In genomic region chr1:26403656-26404055, GRCh38 we compare ENCODE assay signal across 28 cellular contexts. TPM values are rescaled to one million over a fixed set of nuclear protein-coding genes. Genes with fewer than 3 reads are reported as not detected.
"Had no signal": no experiment of that assay in that cellular context is flagged by ENCODE, and none has a peak within 500 bp of the region (broad histone marks: within the 10 kb centered on the region; RNA-seq: fewer than 3 reads in every experiment).

No MANE protein-coding gene starts in this region.

- H3K9me3 Mint-ChIP-seq: activated B cell treated with CpG ODN at 0.5 μM for 24 hours; activated CD4-positive, alpha-beta memory T cell treated with anti-CD3 and anti-CD28 coated beads for 36 hours; activated CD4-positive, alpha-beta T cell treated with anti-CD3 and anti-CD28 coated beads, Interleukin-2, amount 10 ng/mL, durations not matched to agents 7 days and 5 days; activated naive CD4-positive, alpha-beta T cell treated with anti-CD3 and anti-CD28 coated beads, Interleukin-2, amount 50 U/mL, for 72 hours; activated naive CD8-positive, alpha-beta T cell treated with anti-CD3 and anti-CD28 coated beads, Interleukin-2, amount 50 U/mL, for 24 hours; activated T-cell treated with anti-CD3 and anti-CD28 coated beads, Interleukin-2, amount 50 U/mL, for 4 hours had no signal

- H3K36me3 ChIP-seq: brain microvascular endothelial cell had no signal

- ATAC-seq: activated naive CD4-positive, alpha-beta T cell treated with anti-CD3 and anti-CD28 coated beads, Interleukin-2, amount 50 U/mL, for 72 hours; activated naive CD8-positive, alpha-beta T cell treated with anti-CD3 and anti-CD28 coated beads, Interleukin-2, amount 50 U/mL, for 24 hours; activated T-cell treated with anti-CD3 and anti-CD28 coated beads, Interleukin-2, amount 50 U/mL, for 4 hours; T-helper 17 cell had no signal

- FAIRE-seq: RCC 7860 had no signal

- DNase-seq: activated B cell treated with CpG ODN at 0.5 μM for 24 hours; activated CD4-positive, alpha-beta memory T cell treated with anti-CD3 and anti-CD28 coated beads for 36 hours; activated CD4-positive, alpha-beta T cell treated with anti-CD3 and anti-CD28 coated beads for 1 hour; activated CD4-positive, alpha-beta T cell treated with anti-CD3 and anti-CD28 coated beads, Interleukin-2, amount 10 ng/mL, durations not matched to agents 7 days and 5 days; activated CD8-positive, alpha-beta memory T cell treated with anti-CD3 and anti-CD28 coated beads for 24 hours; activated effector memory CD4-positive, alpha-beta T cell treated with anti-CD3 and anti-CD28 coated beads, Interleukin-2, amount 50 U/mL, for 16 hours; activated naive CD4-positive, alpha-beta T cell treated with Interleukin-2 at 50 U/mL for 16 hours; activated naive CD8-positive, alpha-beta T cell treated with anti-CD3 and anti-CD28 coated beads, Interleukin-2, amount 50 U/mL, for 24 hours; activated T-cell treated with anti-CD3 and anti-CD28 coated beads, Interleukin-2, amount 50 U/mL, for 4 hours; amygdala; brain microvascular endothelial cell; Karpas-422; MM.1S; NCI-H1105; NCI-H1436; NCI-H1694 treated with DMSO at 0.1 percent for 48 hours; NCI-H2029 treated with DMSO at 0.1 percent for 48 hours; NCI-H345; NCI-H510A; NCI-H69; NK-92 treated with Interleukin-12 subunit alpha and Interleukin-12 subunit beta, amount 100 ng/mL, for 24 hours; SIG-M5; T-helper 17 cell; T-helper 9 cell had no signal

- H3K27me3 ChIP-seq: brain microvascular endothelial cell had no signal

- H3K27ac Mint-ChIP-seq: activated B cell treated with CpG ODN at 0.5 μM for 24 hours; activated CD4-positive, alpha-beta memory T cell treated with anti-CD3 and anti-CD28 coated beads for 36 hours; activated CD4-positive, alpha-beta T cell treated with anti-CD3 and anti-CD28 coated beads, Interleukin-2, amount 10 ng/mL, durations not matched to agents 7 days and 5 days; activated naive CD4-positive, alpha-beta T cell treated with anti-CD3 and anti-CD28 coated beads, Interleukin-2, amount 50 U/mL, for 72 hours; activated naive CD8-positive, alpha-beta T cell treated with anti-CD3 and anti-CD28 coated beads, Interleukin-2, amount 50 U/mL, for 24 hours; T-helper 17 cell had no signal

- H3K4me3 Mint-ChIP-seq: activated B cell treated with CpG ODN at 0.5 μM for 24 hours; activated CD4-positive, alpha-beta memory T cell treated with anti-CD3 and anti-CD28 coated beads for 36 hours; activated CD4-positive, alpha-beta T cell treated with anti-CD3 and anti-CD28 coated beads, Interleukin-2, amount 10 ng/mL, durations not matched to agents 7 days and 5 days; activated naive CD8-positive, alpha-beta T cell treated with anti-CD3 and anti-CD28 coated beads, Interleukin-2, amount 50 U/mL, for 24 hours; activated T-cell treated with anti-CD3 and anti-CD28 coated beads, Interleukin-2, amount 50 U/mL, for 4 hours; T-helper 17 cell had no signal

- H3K36me3 Mint-ChIP-seq: activated CD4-positive, alpha-beta memory T cell treated with anti-CD3 and anti-CD28 coated beads for 36 hours; activated naive CD4-positive, alpha-beta T cell treated with anti-CD3 and anti-CD28 coated beads, Interleukin-2, amount 50 U/mL, for 72 hours had no signal

RNA-seq across cellular contexts. Expression of gene LIN28A, which starts 7.0 kb away (rescaled TPM):
- total RNA-seq: activated B cell treated with CpG ODN at 0.5 μM for 24 hours; activated CD4-positive, alpha-beta memory T cell treated with anti-CD3 and anti-CD28 coated beads for 36 hours; activated CD4-positive, alpha-beta T cell treated with anti-CD3 and anti-CD28 coated beads, Interleukin-2, amount 10 ng/mL, durations not matched to agents 7 days and 5 days; activated naive CD4-positive, alpha-beta T cell treated with anti-CD3 and anti-CD28 coated beads, Interleukin-2, amount 50 U/mL, for 72 hours; cardiac septum; cerebellum; T-helper 17 cell had no signal

RNA-seq across cellular contexts. Expression of gene ZNF683, which starts 31.1 kb away (rescaled TPM):
- total RNA-seq: activated B cell treated with CpG ODN at 0.5 μM for 24 hours; activated CD4-positive, alpha-beta memory T cell treated with anti-CD3 and anti-CD28 coated beads for 36 hours; activated naive CD4-positive, alpha-beta T cell treated with anti-CD3 and anti-CD28 coated beads, Interleukin-2, amount 50 U/mL, for 72 hours; cardiac septum; cerebellum; T-helper 17 cell had no signal

RNA-seq across cellular contexts. Expression of gene CRYBG2, which starts 49.7 kb away (rescaled TPM):
- total RNA-seq: cardiac septum had no signal
